ENCODE assay signal across 8 cellular contexts in genomic region chr1:155000475-155000724, GRCh38. TPM values are rescaled to one million over a fixed set of nuclear protein-coding genes. Genes with fewer than 3 reads are reported as not detected.
DNase-seq lines count a peak whose midpoint lies in the region; ATAC-seq and TF ChIP-seq lines count a peak whose summit lies in the region.

No MANE protein-coding gene starts in this region.

- peak overlapping the region; percentile 88 for H3K4me3 Mint-ChIP-seq in natural killer cell

- no peaks in the 10 kb centered on the region for H3K9me3 ChIP-seq in duodenal mucosa (ENCODE audit: control insufficient read depth in 1 of 2, low read length in 2 of 2)

- H3K27ac Mint-ChIP-seq in natural killer cell, result peak overlapping the region; percentile 82 to 92

- intact Hi-C loops in natural killer cell (cut with micrococcal nuclease), result loop anchor here (5.0 kb wide), 2 partner anchors 62 to 443 kb away; partner anchors contain the start of genes EFNA4 and UBE2Q1

- H3K27ac ChIP-seq in C4-2B (peak overlapping the region; percentile 99), duodenal mucosa (ENCODE audit: low read depth, low read length) (peak overlapping the region; percentile 94)

- peak overlapping the region; percentile 88 to 94 for H3K9ac ChIP-seq in duodenal mucosa (ENCODE audit: low read depth in 1 of 2, low read length in 2 of 2)

- no peaks in the 10 kb centered on the region for H3K9me3 Mint-ChIP-seq in natural killer cell

- H3K27me3 Mint-ChIP-seq in natural killer cell (ENCODE audit: low read depth in 2 of 2), result no peaks in the 10 kb centered on the region

- DNase-seq in NCI-H1694 (lab: John Stamatoyannopoulos, UW) (peak; percentile 83), natural killer cell (no peak), epidermal melanocyte (ENCODE audit: insufficient read length, low spot score) (no peak), NCI-H2227 treated with DMSO at 0.1 percent for 48 hours (lab: John Stamatoyannopoulos, UW) (no peak)

- no peak for TF ChIP-seq CTCF in C4-2B (conservative IDR thresholded peaks at IDR 0.05)
- TF ChIP-seq CTCF in natural killer cell (IDR thresholded peaks at IDR 0.05), result no peak

- no peak for ATAC-seq in natural killer cell
- ATAC-seq in GM21423 (IDR thresholded peaks at IDR 0.05; ENCODE audit: unreplicated experiment), result no peak
- no peak for ATAC-seq in HG03521 (IDR thresholded peaks at IDR 0.05; ENCODE audit: unreplicated experiment)

- H3K4me3 ChIP-seq in duodenal mucosa (ENCODE audit: low read depth in 1 of 2, low read length in 2 of 2), result peak overlapping the region; percentile 82 to 89

- no peaks in the 10 kb centered on the region for H3K36me3 ChIP-seq in duodenal mucosa (ENCODE audit: control insufficient read depth in 1 of 2, insufficient read depth in 2 of 2, low read length in 2 of 2)

- no peaks in the 10 kb centered on the region for H3K36me3 Mint-ChIP-seq in natural killer cell

- no peaks in the 10 kb centered on the region for H3K27me3 ChIP-seq in duodenal mucosa (ENCODE audit: control insufficient read depth in 1 of 2, insufficient read depth in 2 of 2, low read length in 2 of 2)

- H3K4me1 ChIP-seq in duodenal mucosa (ENCODE audit: control insufficient read depth in 1 of 2, insufficient read depth in 2 of 2, low read length in 2 of 2), result peaks cover 35% of the 10 kb centered on the region in 2 donors

- H3K4me1 Mint-ChIP-seq in natural killer cell, result peaks cover 20 to 51% of the 10 kb centered on the region in 2 donors

RNA-seq across cellular contexts. Expression of gene ZBTB7B, which starts 2.2 kb away (rescaled TPM):
- 10 to 100 TPM; 61.2 to 75.4 (median 63.3) TPM for total RNA-seq in natural killer cell

RNA-seq across cellular contexts. Expression of gene LENEP, which starts 7.0 kb away (rescaled TPM):
- not detected for total RNA-seq in natural killer cell

RNA-seq across cellular contexts. Expression of gene FLAD1, which starts 17.3 kb away (rescaled TPM):
- 10 to 100 TPM; 32.1 to 47.6 (median 38.7) TPM for total RNA-seq in natural killer cell

RNA-seq across cellular contexts. Expression of gene CKS1B, which starts 25.9 kb away (rescaled TPM):
- 10 to 100 TPM in 2 of 3 donors, 1 to 10 TPM in 1; 8.5 to 13.0 (median 12.9) TPM for total RNA-seq in natural killer cell

RNA-seq across cellular contexts. Expression of gene SHC1, which starts 29.9 kb away (rescaled TPM):
- total RNA-seq in natural killer cell, result 100 to 1,000 TPM in 1 of 3 donors, 10 to 100 TPM in 2; 94.6 to 112 (median 96.8) TPM
